8 cellular contexts compared by ENCODE assay signal in genomic region chr14:75063491-75064204, GRCh38. TPM values are rescaled to one million over a fixed set of nuclear protein-coding genes. Genes with fewer than 3 reads are reported as not detected.
DNase-seq lines count a peak whose midpoint lies in the region; ATAC-seq, FAIRE-seq and TF ChIP-seq lines count a peak whose summit lies in the region.

TSS of gene ACYP1 (minus strand) at chr14:75064024. CDS start at chr14:75063553, 471 bp downstream.

- no peaks in the 10 kb centered on the region for H4K20me1 ChIP-seq in IMR-90 (ENCODE audit: insufficient read depth, low read length)
- no peaks in the 10 kb centered on the region for H4K20me1 ChIP-seq in OCI-LY7 (ENCODE audit: insufficient read depth, low read length)
- H4K20me1 ChIP-seq in endothelial cell of umbilical vein (replicated peaks; ENCODE audit: control insufficient read depth, extremely low read depth, insufficient read depth, low read length) = no peaks in the 10 kb centered on the region

- no peak within 1 kb of the TSS for H2BK20ac ChIP-seq in IMR-90 (ENCODE audit: low read depth, low read length)

- H3K18ac ChIP-seq in IMR-90 (ENCODE audit: low read depth, low read length) = no peak within 1 kb of the TSS

- dilution Hi-C loops in IMR-90 (cut with HindIII; ENCODE audit: low sequenced_read_pairs, unreplicated experiment) (no loop called here), endothelial cell of umbilical vein (cut with MboI; ENCODE audit: extremely low pct_ligation_motif_present, low sequenced_read_pairs) (no loop called here)

- H3K27ac ChIP-seq in IMR-90 (ENCODE audit: insufficient read depth, low read length) (peak within 1 kb of the TSS; percentile 48), OCI-LY7 (ENCODE audit: low read depth, low read length, poor library complexity, severe bottlenecking) (peak within 1 kb of the TSS; percentile 41), endothelial cell of umbilical vein (ENCODE audit: insufficient read depth, low read depth, low read length) (peak within 1 kb of the TSS; percentile 54)

- no peak for TF ChIP-seq POLR2A in IMR-90 (IDR thresholded peaks at IDR 0.05; ENCODE audit: low read depth, low read length)
- TF ChIP-seq POLR2A in endothelial cell of umbilical vein (IDR thresholded peaks at IDR 0.05; ENCODE audit: low read depth, low read length) = peak; percentile 39

- peak within 1 kb of the TSS; percentile 78 for H3K4ac ChIP-seq in IMR-90 (ENCODE audit: low read depth, low read length)

- TF ChIP-seq CTCF in IMR-90 (conservative IDR thresholded peaks at IDR 0.05; ENCODE audit: low read depth, low read length) (no peak), OCI-LY7 (conservative IDR thresholded peaks at IDR 0.05; ENCODE audit: low read length) (no peak), endothelial cell of umbilical vein (IDR thresholded peaks at IDR 0.05; ENCODE audit: extremely low read depth in 1 of 2, insufficient read depth in 1 of 2, low read depth in 1 of 2, low read length in 2 of 2) (no peak)

- peak; percentile 77 for DNase-seq in DMS 273 treated with DMSO at 0.1 percent for 48 hours (lab: John Stamatoyannopoulos, UW)
- DNase-seq in IMR-90 = peak; percentile 84
- DNase-seq in OCI-LY7 (ENCODE audit: low spot score) = peak; percentile 94
- DNase-seq in activated T-cell treated with anti-CD3 and anti-CD28 coated beads for 1 hour (ENCODE audit: low read depth) = peak; percentile 83
- DNase-seq in endothelial cell of umbilical vein (ENCODE audit: low read depth, low spot score) = peak; percentile 93
- peak; percentile 86 for DNase-seq in stimulated activated CD8-positive, alpha-beta memory T cell treated with anti-CD3 and anti-CD28 coated beads, Interleukin-4, amount 100 ng/mL, for 24 hours (ENCODE audit: low read depth)

- H3K9ac ChIP-seq in IMR-90 (ENCODE audit: low read depth, low read length) = peak within 1 kb of the TSS; percentile 83
- H3K9ac ChIP-seq in endothelial cell of umbilical vein (replicated peaks; ENCODE audit: extremely low read depth, insufficient read depth, low read length) = peak within 1 kb of the TSS; percentile 88

- H4K91ac ChIP-seq in IMR-90 (ENCODE audit: insufficient read depth, low read depth, low read length) = peak within 1 kb of the TSS; percentile 43; the same call in 1 of the 2 replicates

- peak within 1 kb of the TSS; percentile 92 for H3K4me2 ChIP-seq in IMR-90 (ENCODE audit: low read depth, low read length)
- peak within 1 kb of the TSS; percentile 72 for H3K4me2 ChIP-seq in OCI-LY7 (ENCODE audit: low read length)
- H3K4me2 ChIP-seq in endothelial cell of umbilical vein (ENCODE audit: insufficient read depth, low read length) = peak within 1 kb of the TSS; percentile 85

- no peak for TF ChIP-seq RAD21 in IMR-90 (IDR thresholded peaks at IDR 0.05; ENCODE audit: low read length)

- H2AFZ ChIP-seq in IMR-90 (replicated peaks; ENCODE audit: low read length, poor library complexity) = peak within 1 kb of the TSS; percentile 93
- H2AFZ ChIP-seq in OCI-LY7 (ENCODE audit: low read length) = peak within 1 kb of the TSS; percentile 59; the same call in 1 of the 2 replicates
- H2AFZ ChIP-seq in endothelial cell of umbilical vein (ENCODE audit: low read depth, low read length) = peak within 1 kb of the TSS; percentile 88

- peak; percentile 88 for FAIRE-seq in endothelial cell of umbilical vein (lab: Jason Lieb, UNC)

- BruUV-seq in IMR-90 (replicated peaks; lab: Mats Ljungman, UMichigan) (no TSS peak), OCI-LY7 (replicated peaks; lab: Mats Ljungman, UMichigan) (no TSS peak), endothelial cell of umbilical vein (replicated peaks; lab: Mats Ljungman, UMichigan) (TSS peak; percentile 20)

- no peak within 1 kb of the TSS for H2BK120ac ChIP-seq in IMR-90 (ENCODE audit: low read depth, low read length)

- 0% methylated on average over 6 of the region's 34 CpGs; no CpG with 5 or more reads in 1 of the 2 experiments for WGBS in IMR-90 (ENCODE audit: extremely low coverage in 2 of 2, insufficient read length in 1 of 2), 2 experiments

- H3K9me3 ChIP-seq in IMR-90 (ENCODE audit: control insufficient read depth, insufficient read depth, low read length) (no peaks in the 10 kb centered on the region), OCI-LY7 (ENCODE audit: low read length) (peaks cover 13% of the 10 kb centered on the region), endothelial cell of umbilical vein (replicated peaks; ENCODE audit: control insufficient read depth, insufficient read depth, low read length) (no peaks in the 10 kb centered on the region), mononuclear cell (ENCODE audit: low read depth, low read length) (no peaks in the 10 kb centered on the region)

- peaks cover 4% of the 10 kb centered on the region; the same call in 1 of the 2 replicates for H3K4me1 ChIP-seq in IMR-90 (ENCODE audit: control insufficient read depth, insufficient read depth, low read length)
- peaks cover 24% of the 10 kb centered on the region for H3K4me1 ChIP-seq in OCI-LY7 (ENCODE audit: insufficient read depth, low read length, poor library complexity, severe bottlenecking)
- H3K4me1 ChIP-seq in endothelial cell of umbilical vein (ENCODE audit: control insufficient read depth, extremely low read depth, insufficient read depth, low read length) = peaks cover 33% of the 10 kb centered on the region
- H3K4me1 ChIP-seq in mononuclear cell (ENCODE audit: insufficient read depth, low read length) = peaks cover 21% of the 10 kb centered on the region

- H3K27me3 ChIP-seq in IMR-90 (ENCODE audit: control insufficient read depth, insufficient read depth, low read length) (no peaks in the 10 kb centered on the region), endothelial cell of umbilical vein (ENCODE audit: control insufficient read depth in 2 of 2, insufficient read depth in 2 of 2, low read length in 2 of 2) (no peaks in the 10 kb centered on the region), mononuclear cell (ENCODE audit: insufficient read depth, low read length) (no peaks in the 10 kb centered on the region)

- peak within 1 kb of the TSS; percentile 77 for H3K14ac ChIP-seq in IMR-90 (replicated peaks; ENCODE audit: low read depth, low read length)

- peak; percentile 97 for ATAC-seq in GM21529 (IDR thresholded peaks at IDR 0.05; ENCODE audit: unreplicated experiment)
- ATAC-seq in IMR-90 (ENCODE audit: low read depth) = peak; percentile 97

- H4K8ac ChIP-seq in IMR-90 (ENCODE audit: low read depth in 2 of 2, low read length in 2 of 2) = peak within 1 kb of the TSS; percentile 66 to 83

- intact Hi-C loops in IMR-90 (cut with micrococcal nuclease) = no loop called here
- intact Hi-C loops in OCI-LY7 (cut with micrococcal nuclease; ENCODE audit: unreplicated experiment) = loop anchor here (10.0 kb wide), 1 partner anchor 241 kb away; no protein-coding TSS in a partner anchor
- intact Hi-C loops in endothelial cell of umbilical vein (cut with micrococcal nuclease) = loop anchor here (2.0 kb wide), 1 partner anchor 17 kb away; no protein-coding TSS in a partner anchor

- H3K79me1 ChIP-seq in IMR-90 (ENCODE audit: low read depth in 1 of 2, low read length in 2 of 2) = peaks cover 23 to 38% of the 10 kb centered on the region in 2 experiments

- H3K79me2 ChIP-seq in OCI-LY7 (ENCODE audit: insufficient read depth, low read depth, low read length) = peaks cover 39% of the 10 kb centered on the region
- peaks cover 24% of the 10 kb centered on the region for H3K79me2 ChIP-seq in endothelial cell of umbilical vein (ENCODE audit: control insufficient read depth, insufficient read depth, low read length)

- H3K4me3 ChIP-seq in IMR-90 (ENCODE audit: insufficient read depth, low read depth, low read length) (peak within 1 kb of the TSS; percentile 89), OCI-LY7 (ENCODE audit: low read depth, low read length, poor library complexity, severe bottlenecking) (peak within 1 kb of the TSS; percentile 77), endothelial cell of umbilical vein (replicated peaks in 1 of 3; ENCODE audit: insufficient read depth in 1 of 3, low read depth in 1 of 3, low read length in 3 of 3) (peak within 1 kb of the TSS; percentile 63 to 79 (median 75)), mononuclear cell (ENCODE audit: low read length) (peak within 1 kb of the TSS; percentile 91)

- peak within 1 kb of the TSS; percentile 47 for H2AK9ac ChIP-seq in IMR-90 (replicated peaks; ENCODE audit: low read depth, low read length, poor library complexity)

- CTCF ChIA-PET in IMR-90 (lab: Yijun Ruan, JAX) = interaction anchor here (1.1 kb wide), 1 partner anchor 118 kb away, joined by 3 read pairs; no protein-coding TSS in a partner anchor
- CTCF ChIA-PET in OCI-LY7 (lab: Charles Lee; ENCODE audit: unreplicated experiment) = interaction anchor here (0.9 kb wide), 1 partner anchor 122 kb away, joined by 4 read pairs; no protein-coding TSS in a partner anchor
- CTCF ChIA-PET in endothelial cell of umbilical vein (lab: Charles Lee) = interaction anchor here (0.6 to 2.3 kb wide), 18 partner anchors 8 to 202 kb away, joined by 3 to 13 read pairs (median 3); partner anchors contain the start of gene MLH3

- in situ Hi-C loops in IMR-90 (cut with MboI; ENCODE audit: low sequenced_read_pairs) = no loop called here

- POLR2A ChIA-PET in IMR-90 (lab: Charles Lee; ENCODE audit: unreplicated experiment) (interaction anchor here (0.6 kb wide), 1 partner anchor 27 kb away, joined by 4 read pairs; no protein-coding TSS in a partner anchor), OCI-LY7 (lab: Charles Lee) (interaction anchor here (0.6 to 1.3 kb wide), 9 partner anchors 11 to 663 kb away, joined by 3 to 4 read pairs (median 3); partner anchors contain the start of gene RPS6KL1), endothelial cell of umbilical vein (lab: Charles Lee) (interaction anchor here (0.5 to 1.6 kb wide), 3 partner anchors 109 to 491 kb away, joined by 3 to 6 read pairs (median 4); partner anchors contain the start of gene PGF)

- H3K56ac ChIP-seq in IMR-90 (ENCODE audit: extremely low read depth, insufficient read depth, low read length) = peak within 1 kb of the TSS; percentile 64

- no peak within 1 kb of the TSS for H2BK15ac ChIP-seq in IMR-90 (ENCODE audit: low read depth, low read length)

- H2BK5ac ChIP-seq in IMR-90 (ENCODE audit: low read depth, low read length, poor library complexity, severe bottlenecking) = peak within 1 kb of the TSS; percentile 21

- peak within 1 kb of the TSS; percentile 57; the same call in 1 of the 2 replicates for H4K5ac ChIP-seq in IMR-90 (ENCODE audit: low read depth, low read length)

- H2AK5ac ChIP-seq in IMR-90 (ENCODE audit: low read depth, low read length) = peak within 1 kb of the TSS; percentile 29; the same call in 1 of the 2 replicates

- H3K9me1 ChIP-seq in IMR-90 (ENCODE audit: insufficient read depth, low read length) (peaks cover 3% of the 10 kb centered on the region; the same call in 1 of the 2 replicates), endothelial cell of umbilical vein (replicated peaks; ENCODE audit: control insufficient read depth, extremely low read depth, insufficient read depth, low read length) (no peaks in the 10 kb centered on the region)

- H3K36me3 ChIP-seq in IMR-90 (ENCODE audit: control insufficient read depth, insufficient read depth, low read length) (no peaks in the 10 kb centered on the region), OCI-LY7 (ENCODE audit: insufficient read depth, low read length) (peaks cover 29% of the 10 kb centered on the region), endothelial cell of umbilical vein (ENCODE audit: control insufficient read depth in 2 of 2, extremely low read depth in 1 of 2, insufficient read depth in 2 of 2, low read length in 2 of 2) (no peaks in the 10 kb centered on the region)

- no peaks in the 10 kb centered on the region for H3K9me2 ChIP-seq in OCI-LY7 (ENCODE audit: insufficient read depth, low read length)

- H3K23ac ChIP-seq in IMR-90 (ENCODE audit: low read depth, low read length) = peak within 1 kb of the TSS; percentile 30

RNA-seq across cellular contexts. Expression of gene ACYP1, which starts in this region (rescaled TPM):
- total RNA-seq in IMR-90 (2012; rRNA removed) = 4.1 and 6.9 TPM in 2 replicates
- 17.4 and 24.0 TPM in 2 replicates for polyA plus RNA-seq in IMR-90 (2012; rRNA removed)
- polyA plus RNA-seq in IMR-90 (2012; cell fraction: cytosol; rRNA removed) = 4.5 and 5.8 TPM in 2 replicates
- 1.8 and 13.7 TPM in 2 replicates for polyA plus RNA-seq in IMR-90 (2012; cell fraction: nucleus; rRNA removed; ENCODE audit: low replicate concordance)
- total RNA-seq in OCI-LY7 (2014; rRNA removed; shearing (Covaris generic)) = 97.5 and 121 TPM in 2 replicates
- 65.0 and 80.9 TPM in 2 replicates for total RNA-seq in OCI-LY7 (2022)
- 34.2 and 37.5 TPM in 2 replicates for total RNA-seq in endothelial cell of umbilical vein
- polyA plus RNA-seq in endothelial cell of umbilical vein = 17.4 and 30.2 TPM in 2 replicates
- 41.6 and 54.9 TPM in 2 replicates for polyA plus RNA-seq in endothelial cell of umbilical vein (2011; cell fraction: cytosol; rRNA removed)
- polyA plus RNA-seq in endothelial cell of umbilical vein (2011; cell fraction: nucleus; rRNA removed) = 24.8 and 51.2 TPM in 2 replicates
- 22.8 and 34.0 TPM in 2 replicates for polyA plus RNA-seq in endothelial cell of umbilical vein (2012)
- polyA minus RNA-seq in endothelial cell of umbilical vein = 11.3 and 16.2 TPM in 2 replicates
- polyA minus RNA-seq in endothelial cell of umbilical vein (2011; cell fraction: cytosol; rRNA and poly(A)+ RNA removed) = 6.9 TPM
- 11.8 TPM in 2 replicates for polyA minus RNA-seq in endothelial cell of umbilical vein (2011; cell fraction: nucleus; rRNA and poly(A)+ RNA removed)
- 3.5 TPM for total RNA-seq in mononuclear cell

Comparison
In these comparisons a context has a peak if more than half of its experiments do, and no peak if none do; other contexts are left out.
1. Peak in every context shown above with its lines: DNase-seq, ATAC-seq, H3K4me3 ChIP-seq and H3K27ac ChIP-seq.